In the genomic region with DNA sequence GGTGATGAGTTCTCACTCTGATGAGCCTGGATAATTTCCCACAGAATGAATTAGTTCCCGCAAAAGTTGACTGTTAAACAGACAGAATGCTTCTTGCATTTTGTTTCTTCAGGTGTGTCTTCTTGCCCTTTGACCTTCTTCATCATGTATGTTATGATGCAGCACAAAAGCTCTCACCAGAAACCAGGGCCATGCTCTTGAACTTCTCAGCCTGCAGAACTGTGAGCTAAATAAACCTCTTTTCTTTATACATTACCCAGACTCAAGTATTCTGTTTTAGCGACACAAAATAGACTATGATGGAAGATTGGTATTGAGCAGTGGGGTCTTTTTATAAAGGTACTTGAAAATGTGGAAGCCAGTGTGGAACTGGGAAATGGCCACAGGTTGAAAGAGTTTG, we compare ENCODE assay signal across 22 cellular contexts.
DNase-seq lines count a peak whose midpoint lies in the region; ATAC-seq, FAIRE-seq and TF ChIP-seq lines count a peak whose summit lies in the region.
"Had no signal": no experiment of that assay in that cellular context is flagged by ENCODE, and none has a peak within 500 bp of the region (broad histone marks: within the 10 kb centered on the region; RNA-seq: fewer than 3 reads in every experiment).

No MANE protein-coding gene starts in this region.

- no peaks in the 10 kb centered on the region for H3K36me3 ChIP-seq in HepG2 (replicated peaks in 1 of 2; ENCODE audit: control insufficient read depth in 1 of 2, insufficient read depth in 2 of 2, low read length in 2 of 2)
- H3K36me3 ChIP-seq in right lobe of liver, result no peaks in the 10 kb centered on the region
- H3K36me3 ChIP-seq in PC-9 (ENCODE audit: low read depth), result no peaks in the 10 kb centered on the region
- no peaks in the 10 kb centered on the region for H3K36me3 ChIP-seq in trophoblast cell (ENCODE audit: control insufficient read depth in 1 of 2, insufficient read depth in 2 of 2, low read length in 2 of 2)
- no peaks in the 10 kb centered on the region for H3K36me3 ChIP-seq in effector memory CD4-positive, alpha-beta T cell (ENCODE audit: control insufficient read depth, insufficient read depth, low read length)
- H3K36me3 ChIP-seq: BLaER1 treated with 17β-estradiol and CSF1 and Interleukin-3, amounts not matched to agents 10 nM and 100 nM had no signal

- H4K20me1 ChIP-seq in HepG2 (ENCODE audit: insufficient read depth, low read length) (no peaks in the 10 kb centered on the region), PC-9 (ENCODE audit: insufficient read depth) (no peaks in the 10 kb centered on the region)
- H4K20me1 ChIP-seq: BLaER1 treated with 17β-estradiol and CSF1 and Interleukin-3, amounts not matched to agents 10 nM and 100 nM had no signal

- peaks cover 23% of the 10 kb centered on the region for H3K4me1 Mint-ChIP-seq in dendritic cell treated with granulocyte-macrophage colony-stimulating factor and Interleukin-4, amounts not matched to agents 40 ng/mL and 50 ng/mL, for 4 days (ENCODE audit: low read depth)
- H3K4me1 Mint-ChIP-seq: CD8-positive, alpha-beta memory T cell had no signal

- H3K79me1 ChIP-seq in trophoblast cell (ENCODE audit: low read length), result peaks cover 11% of the 10 kb centered on the region

- H3F3A ChIP-seq in PC-9 (ENCODE audit: insufficient read depth, low read depth), result peaks cover 52% of the 10 kb centered on the region

- no peaks in the 10 kb centered on the region for H3K27me3 Mint-ChIP-seq in dendritic cell treated with granulocyte-macrophage colony-stimulating factor and Interleukin-4, amounts not matched to agents 40 ng/mL and 50 ng/mL, for 4 days
- H3K27me3 Mint-ChIP-seq: CD4-positive, CD25-positive, alpha-beta regulatory T cell; IgD-negative memory B cell had no signal

- H3K9me3 Mint-ChIP-seq in dendritic cell treated with granulocyte-macrophage colony-stimulating factor and Interleukin-4, amounts not matched to agents 40 ng/mL and 50 ng/mL, for 4 days, result peaks cover 13% of the 10 kb centered on the region

- no peak overlapping the region for H3K18ac ChIP-seq in trophoblast cell (ENCODE audit: low read length)

- H3K79me2 ChIP-seq in HepG2 (ENCODE audit: insufficient read depth, low read length) (no peaks in the 10 kb centered on the region), PC-9 (ENCODE audit: low read depth) (no peaks in the 10 kb centered on the region), trophoblast cell (ENCODE audit: control insufficient read depth, insufficient read depth, low read length, poor library complexity) (no peaks in the 10 kb centered on the region)

- no peak for TF ChIP-seq RAD21 in HepG2 (CRISPR knock-in tag; IDR thresholded peaks at IDR 0.05)

- H3K9ac ChIP-seq in HepG2 (ENCODE audit: insufficient read depth, low read depth, low read length) (no peak overlapping the region), trophoblast cell (ENCODE audit: low read length) (no peak overlapping the region)
- H3K9ac ChIP-seq: BLaER1 treated with 17β-estradiol and CSF1 and Interleukin-3, amounts not matched to agents 10 nM and 100 nM had no signal

- CTCF ChIA-PET in HepG2 (lab: Yijun Ruan, JAX; ENCODE audit: low intra/inter-chr PET ratio, low total read pairs) (no interaction called here), PC-9 (lab: Charles Lee) (no interaction called here)

- H4K12ac ChIP-seq in trophoblast cell (ENCODE audit: low read depth, low read length), result no peak overlapping the region

- H3K27ac ChIP-seq in HepG2 (ENCODE audit: extremely low read length, insufficient read depth, low read length), result no peak overlapping the region
- H3K27ac ChIP-seq in right lobe of liver, result no peak overlapping the region
- peak overlapping the region; percentile 88 for H3K27ac ChIP-seq in PC-9
- H3K27ac ChIP-seq in trophoblast cell (ENCODE audit: low read depth, low read length), result no peak overlapping the region
- no peak overlapping the region for H3K27ac ChIP-seq in effector memory CD4-positive, alpha-beta T cell (ENCODE audit: insufficient read depth, low read length, poor library complexity, severe bottlenecking)
- H3K27ac ChIP-seq: HL-60 had no signal

- H2AK5ac ChIP-seq in trophoblast cell (ENCODE audit: low read length), result no peak overlapping the region

- ATAC-seq in HepG2, result no peak
- ATAC-seq in right lobe of liver, result no peak
- no peak for ATAC-seq in HG03175 (IDR thresholded peaks at IDR 0.05; ENCODE audit: unreplicated experiment)
- ATAC-seq: HCT116 had no signal

- H3K4ac ChIP-seq in trophoblast cell (ENCODE audit: low read depth, low read length), result no peak overlapping the region

- in situ Hi-C loops in HepG2 (cut with HindIII; ENCODE audit: extremely low pct_ligation_motif_present, low pct_unique_long_range_greater_than_20kb), result no loop called here

- intact Hi-C loops in HepG2 (cut with micrococcal nuclease; ENCODE audit: unreplicated experiment), result no loop called here
- intact Hi-C loops in right lobe of liver (cut with DNase I), result no loop called here
- intact Hi-C loops in PC-9 (cut with micrococcal nuclease; ENCODE audit: unreplicated experiment), result loop anchor here (1.0 to 2.0 kb wide), 3 partner anchors 72 to 109 kb away; no protein-coding TSS in a partner anchor
- intact Hi-C loops in dendritic cell treated with granulocyte-macrophage colony-stimulating factor and Interleukin-4, amounts not matched to agents 40 ng/mL and 50 ng/mL, for 4 days (cut with micrococcal nuclease), result no loop called here

- TF ChIP-seq CTCF in HepG2 (CRISPR knock-in tag; IDR thresholded peaks at IDR 0.05) (no peak), right lobe of liver (IDR thresholded peaks at IDR 0.05) (no peak), PC-9 (conservative IDR thresholded peaks at IDR 0.05) (no peak)

- H2BK12ac ChIP-seq in trophoblast cell (ENCODE audit: low read length), result no peak overlapping the region

- H4K8ac ChIP-seq in trophoblast cell (ENCODE audit: low read depth, low read length), result no peak overlapping the region

- TF ChIP-seq POLR2A in HepG2 (IDR thresholded peaks at IDR 0.05; ENCODE audit: insufficient read depth in 1 of 2, low read depth in 2 of 2, low read length in 2 of 2) (no peak), right lobe of liver (IDR thresholded peaks at IDR 0.05) (no peak)

- H3K4me1 ChIP-seq in HepG2 (ENCODE audit: insufficient read depth, low read length) (peaks cover 70% of the 10 kb centered on the region), right lobe of liver (no peaks in the 10 kb centered on the region), PC-9 (replicated peaks; ENCODE audit: insufficient read depth) (peaks cover 64% of the 10 kb centered on the region), trophoblast cell (ENCODE audit: control insufficient read depth in 1 of 2, insufficient read depth in 2 of 2, low read length in 2 of 2) (peaks cover 18 to 24% of the 10 kb centered on the region in 2 experiments)
- H3K4me1 ChIP-seq in effector memory CD4-positive, alpha-beta T cell (ENCODE audit: control insufficient read depth, insufficient read depth, low read length, poor library complexity, severe bottlenecking), result no peaks in the 10 kb centered on the region

- H2AFZ ChIP-seq in HepG2 (ENCODE audit: low read length), result no peak overlapping the region
- no peak overlapping the region for H2AFZ ChIP-seq in PC-9
- H2AFZ ChIP-seq in trophoblast cell (ENCODE audit: insufficient read depth, low read length, poor library complexity), result no peak overlapping the region

- 98% methylated on average over 2 of the region's 2 CpGs for WGBS in HepG2 (ENCODE audit: low lambda C conversion rate)
- whole genome bisulfite sequencing in right lobe of liver (ENCODE audit: insufficient coverage, low coverage, low lambda C conversion rate, missing lambda C conversion rate), result 92% methylated on average over 2 of the region's 2 CpGs
- no CpG with 5 or more reads among the region's 2 CpGs for WGBS in trophoblast cell (ENCODE audit: extremely low coverage, insufficient coverage, insufficient read length)

- no peaks in the 10 kb centered on the region for H3K9me2 ChIP-seq in PC-9 (ENCODE audit: insufficient read depth)

- POLR2A ChIA-PET in HepG2 (lab: Yijun Ruan, JAX), result no interaction called here
- POLR2A ChIA-PET in PC-9 (lab: Charles Lee; ENCODE audit: unreplicated experiment), result no interaction called here

- H3K4me2 ChIP-seq in HepG2 (ENCODE audit: low read depth, low read length) (no peak overlapping the region), PC-9 (0 out of 2 replicates have a peak overlapping the region, but pooled peaks have one; percentile 2), trophoblast cell (ENCODE audit: low read length) (no peak overlapping the region)

- BruUV-seq in HepG2 (replicated peaks; lab: Mats Ljungman, UMichigan) (no TSS peak), PC-9 (replicated peaks; lab: Mats Ljungman, UMichigan) (no TSS peak)

- no peaks in the 10 kb centered on the region for H3K9me3 ChIP-seq in HepG2 (ENCODE audit: low read length)
- no peaks in the 10 kb centered on the region for H3K9me3 ChIP-seq in right lobe of liver
- H3K9me3 ChIP-seq in PC-9 (ENCODE audit: insufficient read depth, low read depth), result peaks cover 12% of the 10 kb centered on the region; the same call in 1 of the 2 replicates
- peaks cover 2% of the 10 kb centered on the region for H3K9me3 ChIP-seq in trophoblast cell (ENCODE audit: insufficient read depth, low read depth, low read length)
- H3K9me3 ChIP-seq in effector memory CD4-positive, alpha-beta T cell (ENCODE audit: control insufficient read depth, low read length), result no peaks in the 10 kb centered on the region

- TF ChIP-seq EP300 in HepG2 (IDR thresholded peaks at IDR 0.05; ENCODE audit: low read depth in 2 of 2, low read length in 2 of 2), result no peak
- TF ChIP-seq EP300 in HepG2 (CRISPR knock-in tag; IDR thresholded peaks at IDR 0.05; ENCODE audit: borderline replicate concordance), result no peak

- FAIRE-seq in HepG2 (lab: Jason Lieb, UNC), result no peak
- FAIRE-seq in frontal cortex (lab: Jason Lieb, UNC), result no peak
- FAIRE-seq: D721Med, G401.6, GM12891 had no signal

- no peak overlapping the region for H3K14ac ChIP-seq in trophoblast cell (ENCODE audit: low read length)

- DNase-seq in HepG2 (ENCODE audit: low spot score) (no peak), right lobe of liver (no peak), PC-9 (no peak), trophoblast cell (no peak), frontal cortex (ENCODE audit: low spot score in 2 of 2) (no peak)
- no peak for DNase-seq in effector memory CD4-positive, alpha-beta T cell
- DNase-seq: 8988T; CD4-positive, CD25-positive, alpha-beta regulatory T cell; CD8-positive, alpha-beta memory T cell; COR-L47; GOT3; H7; KG1 had no signal

- no peak overlapping the region for H3K4me3 Mint-ChIP-seq in dendritic cell treated with granulocyte-macrophage colony-stimulating factor and Interleukin-4, amounts not matched to agents 40 ng/mL and 50 ng/mL, for 4 days
- H3K4me3 Mint-ChIP-seq: CD4-positive, CD25-positive, alpha-beta regulatory T cell; CD8-positive, alpha-beta memory T cell had no signal

- no peak overlapping the region for H3K23ac ChIP-seq in trophoblast cell (ENCODE audit: low read length)

- H4K91ac ChIP-seq in trophoblast cell (ENCODE audit: low read depth, low read length), result peak overlapping the region; percentile 16

- no peak overlapping the region for H2BK5ac ChIP-seq in trophoblast cell (ENCODE audit: low read depth, low read length, poor library complexity)

- H3K27ac Mint-ChIP-seq in dendritic cell treated with granulocyte-macrophage colony-stimulating factor and Interleukin-4, amounts not matched to agents 40 ng/mL and 50 ng/mL, for 4 days, result peak overlapping the region; percentile 81
- H3K27ac Mint-ChIP-seq: CD8-positive, alpha-beta memory T cell had no signal

- peaks cover 8% of the 10 kb centered on the region for H3K36me3 Mint-ChIP-seq in dendritic cell treated with granulocyte-macrophage colony-stimulating factor and Interleukin-4, amounts not matched to agents 40 ng/mL and 50 ng/mL, for 4 days (ENCODE audit: low read depth)
- H3K36me3 Mint-ChIP-seq: CD4-positive, CD25-positive, alpha-beta regulatory T cell; CD8-positive, alpha-beta memory T cell had no signal

- peak overlapping the region; percentile 10 for H2BK120ac ChIP-seq in trophoblast cell (ENCODE audit: insufficient read depth, low read length, poor library complexity)

- H3K4me3 ChIP-seq in HepG2 (replicated peaks in 1 of 3; ENCODE audit: insufficient read depth in 1 of 3, low read depth in 2 of 3, low read length in 3 of 3) (no peak overlapping the region), right lobe of liver (no peak overlapping the region), PC-9 (no peak overlapping the region), trophoblast cell (ENCODE audit: low read depth, low read length) (no peak overlapping the region)
- no peak overlapping the region for H3K4me3 ChIP-seq in effector memory CD4-positive, alpha-beta T cell (ENCODE audit: insufficient read depth, low read depth, low read length, poor library complexity, severe bottlenecking)
- H3K4me3 ChIP-seq: BLaER1 treated with 17β-estradiol and CSF1 and Interleukin-3, amounts not matched to agents 10 nM and 100 nM had no signal

- no peaks in the 10 kb centered on the region for H3K27me3 ChIP-seq in HepG2 (ENCODE audit: control insufficient read depth in 1 of 2, insufficient read depth in 2 of 2, low read length in 2 of 2)
- H3K27me3 ChIP-seq in right lobe of liver, result no peaks in the 10 kb centered on the region
- no peaks in the 10 kb centered on the region for H3K27me3 ChIP-seq in PC-9 (ENCODE audit: insufficient read depth, low read depth)
- H3K27me3 ChIP-seq in trophoblast cell (ENCODE audit: insufficient read depth, low read length), result no peaks in the 10 kb centered on the region
- H3K27me3 ChIP-seq in effector memory CD4-positive, alpha-beta T cell (replicated peaks; ENCODE audit: control insufficient read depth, insufficient read depth, low read length, poor library complexity, severe bottlenecking), result no peaks in the 10 kb centered on the region
- H3K27me3 ChIP-seq: BLaER1 treated with 17β-estradiol and CSF1 and Interleukin-3, amounts not matched to agents 10 nM and 100 nM had no signal
